Comparison of ENCODE assay signal across 32 cellular contexts in the genomic region with DNA sequence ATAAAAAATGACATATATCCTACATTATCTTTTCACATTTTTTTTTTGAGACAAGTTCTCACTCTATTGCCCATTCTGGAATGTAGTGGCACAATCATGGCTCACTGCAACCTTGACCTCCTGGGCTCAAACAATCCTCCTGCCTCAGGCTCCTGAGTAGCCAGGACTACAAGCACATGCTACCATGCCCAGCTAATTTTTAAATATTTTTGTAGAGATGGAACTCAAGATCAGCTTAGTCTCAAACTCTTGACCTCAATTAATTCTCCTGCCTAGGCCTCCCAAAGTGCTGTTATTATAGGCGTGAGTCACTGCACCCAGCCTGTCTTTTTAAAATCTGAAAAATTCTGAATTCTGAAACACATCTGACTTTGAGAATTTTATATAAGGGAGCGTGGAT.
"Had no signal": no experiment of that assay in that cellular context is flagged by ENCODE, and none has a peak within 500 bp of the region (broad histone marks: within the 10 kb centered on the region; RNA-seq: fewer than 3 reads in every experiment).

No MANE protein-coding gene starts in this region.

- H3K4me1 ChIP-seq: adrenal gland, body of pancreas, colonic mucosa, heart right ventricle had no signal

- H3K4me3 Mint-ChIP-seq: activated B cell treated with CpG ODN at 0.5 μM for 24 hours; activated CD8-positive, alpha-beta memory T cell treated with anti-CD3 and anti-CD28 coated beads, Interleukin-2, amount 10 ng/mL, durations not matched to agents 7 days and 5 days; activated CD8-positive, alpha-beta T cell treated with anti-CD3 and anti-CD28 coated beads, Interleukin-2, amount 10 ng/mL, durations not matched to agents 7 days and 5 days; activated naive CD4-positive, alpha-beta T cell treated with anti-CD3 and anti-CD28 coated beads for 36 hours; activated naive CD4-positive, alpha-beta T cell treated with anti-CD3 and anti-CD28 coated beads, Interleukin-2, amount 50 U/mL, for 24 hours; activated naive CD8-positive, alpha-beta T cell treated with anti-CD3 and anti-CD28 coated beads for 36 hours; activated naive CD8-positive, alpha-beta T cell treated with anti-CD3 and anti-CD28 coated beads, Interleukin-2, amount 50 U/mL, for 24 hours; activated T-helper 1 cell treated with anti-CD3 and anti-CD28 coated beads, Interleukin-12 subunit alpha, Interleukin-12 subunit beta, Interleukin-2, Interleukin-4 antibody, amounts not matched to agents 30 ng/mL and 10 ng/mL and 1 ng/mL, durations not matched to agents 14 hours and 24 hours and 36 hours; T-helper 1 cell treated with Interleukin-12 subunit alpha and Interleukin-12 subunit beta and Interleukin-4 antibody, amounts not matched to agents 30 μg/mL and 1 μg/mL, for 36 hours had no signal

- H3K9me3 ChIP-seq: adrenal gland, body of pancreas, colonic mucosa, esophagus squamous epithelium, gastroesophageal sphincter, heart right ventricle had no signal

- H3K27ac ChIP-seq: adrenal gland, body of pancreas, colonic mucosa, epithelial cell of prostate, esophagus squamous epithelium, gastroesophageal sphincter, heart right ventricle, WERI-Rb-1 had no signal

- H3K9me3 Mint-ChIP-seq: activated B cell treated with CpG ODN at 0.5 μM for 24 hours; activated naive CD4-positive, alpha-beta T cell treated with anti-CD3 and anti-CD28 coated beads for 36 hours; activated naive CD4-positive, alpha-beta T cell treated with anti-CD3 and anti-CD28 coated beads, Interleukin-2, amount 50 U/mL, for 24 hours; activated naive CD8-positive, alpha-beta T cell treated with anti-CD3 and anti-CD28 coated beads for 36 hours; activated naive CD8-positive, alpha-beta T cell treated with anti-CD3 and anti-CD28 coated beads, Interleukin-2, amount 50 U/mL, for 24 hours; activated T-helper 1 cell treated with anti-CD3 and anti-CD28 coated beads, Interleukin-12 subunit alpha, Interleukin-12 subunit beta, Interleukin-2, Interleukin-4 antibody, amounts not matched to agents 30 ng/mL and 10 ng/mL and 1 ng/mL, durations not matched to agents 14 hours and 24 hours and 36 hours; activated T-helper 2 cell treated with anti-CD3 and anti-CD28 coated beads, Interferon-gamma antibody, Interleukin-2, Interleukin-4, amounts not matched to agents 10 μg/mL and 5 μg/mL and 100 μg/mL, durations not matched to agents 14 hours and 24 hours and 36 hours; T-helper 1 cell treated with Interleukin-12 subunit alpha and Interleukin-12 subunit beta and Interleukin-4 antibody, amounts not matched to agents 30 μg/mL and 1 μg/mL, for 36 hours had no signal

- H3K27ac Mint-ChIP-seq: activated B cell treated with CpG ODN at 0.5 μM for 24 hours; activated CD8-positive, alpha-beta memory T cell treated with anti-CD3 and anti-CD28 coated beads, Interleukin-2, amount 10 ng/mL, durations not matched to agents 7 days and 5 days; activated CD8-positive, alpha-beta T cell treated with anti-CD3 and anti-CD28 coated beads, Interleukin-2, amount 10 ng/mL, durations not matched to agents 7 days and 5 days; activated naive CD4-positive, alpha-beta T cell treated with anti-CD3 and anti-CD28 coated beads for 36 hours; activated naive CD4-positive, alpha-beta T cell treated with anti-CD3 and anti-CD28 coated beads, Interleukin-2, amount 50 U/mL, for 24 hours; activated naive CD8-positive, alpha-beta T cell treated with anti-CD3 and anti-CD28 coated beads for 36 hours; activated naive CD8-positive, alpha-beta T cell treated with anti-CD3 and anti-CD28 coated beads, Interleukin-2, amount 50 U/mL, for 24 hours; activated T-helper 1 cell treated with anti-CD3 and anti-CD28 coated beads, Interleukin-12 subunit alpha, Interleukin-12 subunit beta, Interleukin-2, Interleukin-4 antibody, amounts not matched to agents 30 ng/mL and 10 ng/mL and 1 ng/mL, durations not matched to agents 14 hours and 24 hours and 36 hours; activated T-helper 2 cell treated with anti-CD3 and anti-CD28 coated beads, Interferon-gamma antibody, Interleukin-2, Interleukin-4, amounts not matched to agents 10 μg/mL and 5 μg/mL and 100 μg/mL, durations not matched to agents 14 hours and 24 hours and 36 hours; T-helper 1 cell treated with Interleukin-12 subunit alpha and Interleukin-12 subunit beta and Interleukin-4 antibody, amounts not matched to agents 30 μg/mL and 1 μg/mL, for 36 hours had no signal

- DNase-seq: activated B cell treated with CpG ODN at 0.5 μM for 24 hours; activated CD4-positive, alpha-beta T cell treated with anti-CD3 and anti-CD28 coated beads for 48 hours; activated CD4-positive, alpha-beta T cell treated with anti-CD3 and anti-CD28 coated beads, Interleukin-2, amount 50 U/mL, for 1 hour; activated CD4-positive, alpha-beta T cell treated with anti-CD3 and anti-CD28 coated beads, Interleukin-2, amount 50 U/mL, for 48 hours; activated CD8-positive, alpha-beta memory T cell treated with anti-CD3 and anti-CD28 coated beads, Interleukin-2, amount 10 ng/mL, durations not matched to agents 7 days and 5 days; activated CD8-positive, alpha-beta memory T cell treated with anti-CD3 and anti-CD28 coated beads, Interleukin-2, amount 50 U/mL, for 4 hours; activated CD8-positive, alpha-beta T cell treated with anti-CD3 and anti-CD28 coated beads, Interleukin-2, amount 10 ng/mL, durations not matched to agents 7 days and 5 days; activated effector memory CD4-positive, alpha-beta T cell treated with anti-CD3 and anti-CD28 coated beads, Interleukin-2, amount 50 U/mL, for 16 hours; activated naive CD4-positive, alpha-beta T cell treated with anti-CD3 and anti-CD28 coated beads for 36 hours; activated naive CD8-positive, alpha-beta T cell treated with anti-CD3 and anti-CD28 coated beads for 36 hours; activated naive CD8-positive, alpha-beta T cell treated with anti-CD3 and anti-CD28 coated beads, Interleukin-2, amount 50 U/mL, for 24 hours; activated T-cell treated with anti-CD3 and anti-CD28 coated beads, Interleukin-2, amount 50 U/mL, for 1 hour; activated T-cell treated with anti-CD3 and anti-CD28 coated beads, Interleukin-2, amount 50 U/mL, for 48 hours; adrenal gland; amygdala; aorta; body of pancreas; central memory CD4-positive, alpha-beta T cell; cerebellar nuclear complex; colonic mucosa; effector CD8-positive, alpha-beta T cell; esophagus squamous epithelium; foreskin melanocyte; heart right ventricle; T-helper 9 cell; WERI-Rb-1 had no signal

- H3K27me3 Mint-ChIP-seq: activated naive CD4-positive, alpha-beta T cell treated with anti-CD3 and anti-CD28 coated beads, Interleukin-2, amount 50 U/mL, for 24 hours had no signal

- H3K36me3 ChIP-seq: adrenal gland, colonic mucosa, esophagus squamous epithelium, gastroesophageal sphincter, heart right ventricle, WERI-Rb-1 had no signal

- H3K4me3 ChIP-seq: adrenal gland, body of pancreas, colonic mucosa, esophagus squamous epithelium, gastroesophageal sphincter, heart right ventricle had no signal

- H3K36me3 Mint-ChIP-seq: activated CD8-positive, alpha-beta memory T cell treated with anti-CD3 and anti-CD28 coated beads, Interleukin-2, amount 10 ng/mL, durations not matched to agents 7 days and 5 days; activated naive CD4-positive, alpha-beta T cell treated with anti-CD3 and anti-CD28 coated beads, Interleukin-2, amount 50 U/mL, for 24 hours; activated naive CD8-positive, alpha-beta T cell treated with anti-CD3 and anti-CD28 coated beads for 36 hours had no signal

- H3K27me3 ChIP-seq: adrenal gland, body of pancreas, colonic mucosa, esophagus squamous epithelium, gastroesophageal sphincter, heart right ventricle had no signal

- H3K4me1 Mint-ChIP-seq: activated CD8-positive, alpha-beta memory T cell treated with anti-CD3 and anti-CD28 coated beads, Interleukin-2, amount 10 ng/mL, durations not matched to agents 7 days and 5 days; activated naive CD4-positive, alpha-beta T cell treated with anti-CD3 and anti-CD28 coated beads, Interleukin-2, amount 50 U/mL, for 24 hours; activated naive CD8-positive, alpha-beta T cell treated with anti-CD3 and anti-CD28 coated beads for 36 hours; activated naive CD8-positive, alpha-beta T cell treated with anti-CD3 and anti-CD28 coated beads, Interleukin-2, amount 50 U/mL, for 24 hours had no signal
